ENCODE assay signal across 9 cellular contexts in the genomic region with DNA sequence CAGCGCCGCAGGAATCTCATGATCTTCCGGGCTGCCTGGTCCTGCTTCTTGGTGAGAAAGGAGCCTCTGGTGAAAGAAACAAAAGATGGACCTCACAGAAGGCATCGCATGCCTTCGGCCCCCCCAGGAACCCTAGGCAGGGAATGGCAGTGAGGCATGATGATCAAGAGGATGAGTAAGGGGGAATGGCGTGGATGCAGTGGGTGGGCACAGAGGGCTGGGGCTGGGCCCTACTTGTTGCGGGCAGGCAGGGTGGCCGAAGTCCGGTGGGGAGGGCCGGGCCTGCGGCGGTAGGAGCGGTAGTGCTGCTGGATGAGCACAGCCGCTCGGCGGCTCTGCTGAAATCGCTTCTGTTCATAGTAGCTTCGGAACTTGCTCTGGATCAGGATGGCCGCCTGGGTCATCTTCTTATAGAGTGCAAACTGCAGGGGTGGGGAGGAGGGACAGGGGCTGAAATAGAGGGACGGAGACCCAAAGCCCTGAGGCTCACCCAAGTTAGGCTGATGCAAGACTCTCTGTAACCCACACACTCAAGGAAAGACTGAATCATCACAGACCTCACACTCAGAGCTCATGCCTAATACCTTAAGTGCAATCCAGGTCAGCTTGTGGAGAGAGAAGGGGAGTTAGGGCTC. TPM values are rescaled to one million over a fixed set of nuclear protein-coding genes. Genes with fewer than 3 reads are reported as not detected.
DNase-seq lines count a peak whose midpoint lies in the region; ATAC-seq and TF ChIP-seq lines count a peak whose summit lies in the region.
"Had no signal": no experiment of that assay in that cellular context is flagged by ENCODE, and none has a peak within 500 bp of the region (broad histone marks: within the 10 kb centered on the region; RNA-seq: fewer than 3 reads in every experiment).

No MANE protein-coding gene starts in this region.

- H3K4me1 ChIP-seq in ACC112 (ENCODE audit: control insufficient read depth, insufficient read depth, low read length, unreplicated experiment) (peaks cover 22% of the 10 kb centered on the region), H9 (ENCODE audit: insufficient read depth, low read length) (peaks cover 10% of the 10 kb centered on the region; the same call in 1 of the 2 replicates)

- H3K27me3 Mint-ChIP-seq in H9 (ENCODE audit: low read depth) = peaks cover 13% of the 10 kb centered on the region
- H3K27me3 Mint-ChIP-seq in activated CD8-positive, alpha-beta T cell treated with anti-CD3 and anti-CD28 coated beads, Interleukin-2, amount 10 ng/mL, durations not matched to agents 7 days and 5 days (ENCODE audit: low read depth) = no peaks in the 10 kb centered on the region

- H2BK120ac ChIP-seq in H9 (ENCODE audit: low read depth, low read length, poor library complexity, severe bottlenecking) = no peak overlapping the region

- H4K5ac ChIP-seq in H9 (ENCODE audit: insufficient read length, low read depth, low read length) = no peak overlapping the region

- no peak overlapping the region for H3K4ac ChIP-seq in H9 (ENCODE audit: low read depth, low read length)

- H3K79me2 ChIP-seq in ACC112 (ENCODE audit: control insufficient read depth, insufficient read depth, low read length, unreplicated experiment) (peaks cover 31% of the 10 kb centered on the region), H9 (ENCODE audit: insufficient read depth, low read length) (peaks cover 2% of the 10 kb centered on the region; the same call in 1 of the 2 replicates)

- H2AK5ac ChIP-seq in H9 (ENCODE audit: insufficient read length, low read length) = no peak overlapping the region

- DNase-seq in H9 (no peak), left ventricle myocardium superior (peak; percentile 60), SHP77 treated with DMSO at 0.1 percent for 48 hours (lab: John Stamatoyannopoulos, UW) (no peak)
- DNase-seq in activated CD8-positive, alpha-beta T cell treated with anti-CD3 and anti-CD28 coated beads, Interleukin-2, amount 10 ng/mL, durations not matched to agents 7 days and 5 days = peak; percentile 55
- peak; percentile 69 for DNase-seq in stimulated activated CD4-positive, alpha-beta T cell treated with anti-CD3 and anti-CD28 coated beads, Interleukin-1b, Interleukin-23, amount 100 ng/mL, for 48 hours

- H3K4me2 ChIP-seq in H9 (ENCODE audit: insufficient read depth, insufficient read length, low read length) = peak overlapping the region; percentile 77

- peaks cover 17% of the 10 kb centered on the region for H3K36me3 ChIP-seq in ACC112 (ENCODE audit: insufficient read depth, low read length)

- H4K20me1 ChIP-seq in H9 (ENCODE audit: control insufficient read depth, insufficient read depth, insufficient read length) = no peaks in the 10 kb centered on the region

- H2AFZ ChIP-seq in ACC112 (ENCODE audit: low read length, unreplicated experiment) (no peak overlapping the region), H9 (ENCODE audit: low read length) (no peak overlapping the region)

- peak overlapping the region; percentile 89 for H3K4me3 ChIP-seq in ACC112 (ENCODE audit: low read depth, low read length)

- ATAC-seq in activated CD8-positive, alpha-beta T cell treated with anti-CD3 and anti-CD28 coated beads, Interleukin-2, amount 10 ng/mL, durations not matched to agents 7 days and 5 days = no peak
- no peak for ATAC-seq in left ventricle myocardium superior
- no peak for ATAC-seq in HG03196 (IDR thresholded peaks at IDR 0.05; ENCODE audit: unreplicated experiment)
- ATAC-seq in HG02610 (IDR thresholded peaks at IDR 0.05; ENCODE audit: unreplicated experiment) = no peak

- H3K9me3 Mint-ChIP-seq in H9 = peaks cover 5 to 21% of the 10 kb centered on the region in 2 experiments; a peak in 4 of 5 replicates
- no peaks in the 10 kb centered on the region for H3K9me3 Mint-ChIP-seq in activated CD8-positive, alpha-beta T cell treated with anti-CD3 and anti-CD28 coated beads, Interleukin-2, amount 10 ng/mL, durations not matched to agents 7 days and 5 days (ENCODE audit: insufficient read depth)
- H3K9me3 Mint-ChIP-seq: nephron had no signal

- no peak for TF ChIP-seq CTCF in H9 (conservative IDR thresholded peaks at IDR 0.05)

- H3K36me3 Mint-ChIP-seq in H9 (ENCODE audit: insufficient read depth in 1 of 3, low read depth in 3 of 3) = peaks cover 33 to 48% (median 47%) of the 10 kb centered on the region in 3 experiments
- peaks cover 44% of the 10 kb centered on the region for H3K36me3 Mint-ChIP-seq in activated CD8-positive, alpha-beta T cell treated with anti-CD3 and anti-CD28 coated beads, Interleukin-2, amount 10 ng/mL, durations not matched to agents 7 days and 5 days (ENCODE audit: low read depth)

- H3K14ac ChIP-seq in H9 (ENCODE audit: insufficient read depth, low read length) = peak overlapping the region; percentile 94; the same call in 1 of the 2 replicates

- WGBS in H9 (ENCODE audit: extremely low coverage, insufficient read length, low lambda C conversion rate) = no CpG with 5 or more reads among the region's 20 CpGs

- H3K18ac ChIP-seq in H9 (ENCODE audit: insufficient read length, low read depth, low read length) = peak overlapping the region; percentile 46

- no peak overlapping the region for H3K4me3 Mint-ChIP-seq in H9
- no peak overlapping the region for H3K4me3 Mint-ChIP-seq in activated CD8-positive, alpha-beta T cell treated with anti-CD3 and anti-CD28 coated beads, Interleukin-2, amount 10 ng/mL, durations not matched to agents 7 days and 5 days
- H3K4me3 Mint-ChIP-seq: nephron had no signal

- H3K4me1 Mint-ChIP-seq in H9 = peaks cover 36 to 38% of the 10 kb centered on the region in 2 experiments
- peaks cover 30% of the 10 kb centered on the region for H3K4me1 Mint-ChIP-seq in activated CD8-positive, alpha-beta T cell treated with anti-CD3 and anti-CD28 coated beads, Interleukin-2, amount 10 ng/mL, durations not matched to agents 7 days and 5 days (ENCODE audit: low read depth)

- POLR2A ChIA-PET in activated CD8-positive, alpha-beta T cell treated with anti-CD3 and anti-CD28 coated beads, Interleukin-2, amount 10 ng/mL, durations not matched to agents 7 days and 5 days (lab: Charles Lee) = interaction anchor here (0.7 to 8.2 kb wide), 7 partner anchors 10 to 60 kb away, joined by 3 to 239 read pairs (median 5); a partner anchor contains a TSS

- intact Hi-C loops in left ventricle myocardium superior (cut with micrococcal nuclease) = no loop called here

- H4K91ac ChIP-seq in H9 (ENCODE audit: insufficient read length, low read depth, low read length) = no peak overlapping the region

- no peak overlapping the region for H4K8ac ChIP-seq in H9 (replicated peaks; ENCODE audit: insufficient read length, low read depth, low read length)

- H2BK15ac ChIP-seq in H9 (ENCODE audit: low read depth, low read length) = no peak overlapping the region

- no peak overlapping the region for H2BK20ac ChIP-seq in H9 (ENCODE audit: low read depth, low read length, poor library complexity, severe bottlenecking)

- peak overlapping the region in 1 of 3 experiments; percentile 56; a peak in 5 of 7 replicates for H3K27ac Mint-ChIP-seq in H9
- no peak overlapping the region for H3K27ac Mint-ChIP-seq in activated CD8-positive, alpha-beta T cell treated with anti-CD3 and anti-CD28 coated beads, Interleukin-2, amount 10 ng/mL, durations not matched to agents 7 days and 5 days
- H3K27ac Mint-ChIP-seq: nephron had no signal

- peak overlapping the region; percentile 69 for H3K9ac ChIP-seq in H9 (ENCODE audit: extremely low read depth, insufficient read length, low read length)

- H2BK12ac ChIP-seq in H9 (ENCODE audit: insufficient read length, low read depth, low read length) = no peak overlapping the region

- H3K23me2 ChIP-seq in H9 (ENCODE audit: insufficient read length, low read depth, low read length, poor library complexity, severe bottlenecking) = peaks cover 23% of the 10 kb centered on the region

- peaks cover 2% of the 10 kb centered on the region for H3K79me1 ChIP-seq in H9 (ENCODE audit: insufficient read depth, low read depth, low read length, poor library complexity, severe bottlenecking)

- H3K56ac ChIP-seq in H9 (ENCODE audit: insufficient read length, low read depth, low read length) = no peak overlapping the region

- H2BK5ac ChIP-seq in H9 (ENCODE audit: insufficient read length, low read length) = no peak overlapping the region

- H3K9me3 ChIP-seq in H9 (ENCODE audit: control insufficient read depth, low read depth, low read length) = no peaks in the 10 kb centered on the region

- CTCF ChIA-PET in activated CD8-positive, alpha-beta T cell treated with anti-CD3 and anti-CD28 coated beads, Interleukin-2, amount 10 ng/mL, durations not matched to agents 7 days and 5 days (lab: Charles Lee) = interaction anchor here (0.8 to 3.4 kb wide), 6 partner anchors 11 to 60 kb away, joined by 3 to 30 read pairs (median 8); a partner anchor contains a TSS

- H3K27ac ChIP-seq in ACC112 (ENCODE audit: low read depth, low read length) (peak overlapping the region; percentile 97), H9 (ENCODE audit: insufficient read length, low read depth, low read length) (no peak overlapping the region)

- H3K27me3 ChIP-seq in ACC112 (ENCODE audit: insufficient read depth, low read length) = no peaks in the 10 kb centered on the region
- no peaks in the 10 kb centered on the region; the same call in 1 of the 2 replicates for H3K27me3 ChIP-seq in H9 (ENCODE audit: insufficient read depth, low read length)

- no peak overlapping the region for H3K23ac ChIP-seq in H9 (ENCODE audit: insufficient read length, low read depth, low read length)

- no peak overlapping the region for H3T11ph ChIP-seq in H9 (ENCODE audit: low read length)

RNA-seq across cellular contexts. Expression of a gene that starts 1.4 kb away (rescaled TPM):
- total RNA-seq in H9 (2021) = 102 and 105 TPM in 2 replicates
- total RNA-seq in activated CD8-positive, alpha-beta T cell treated with anti-CD3 and anti-CD28 coated beads, Interleukin-2, amount 10 ng/mL, durations not matched to agents 7 days and 5 days = 10 to 100 TPM; 52.3 to 53.6 TPM
- 151 TPM for total RNA-seq in left ventricle myocardium superior

RNA-seq across cellular contexts. Expression of a gene that starts 18.1 kb away (rescaled TPM):
- total RNA-seq in H9 (2021) (20.7 and 25.4 TPM in 2 replicates), left ventricle myocardium superior (670 TPM)
- 10 to 100 TPM; 26.6 to 34.3 TPM for total RNA-seq in activated CD8-positive, alpha-beta T cell treated with anti-CD3 and anti-CD28 coated beads, Interleukin-2, amount 10 ng/mL, durations not matched to agents 7 days and 5 days

RNA-seq across cellular contexts. Expression of a gene that starts 18.4 kb away (rescaled TPM):
- total RNA-seq in H9 (2021) = 13.7 and 15.6 TPM in 2 replicates
- total RNA-seq in activated CD8-positive, alpha-beta T cell treated with anti-CD3 and anti-CD28 coated beads, Interleukin-2, amount 10 ng/mL, durations not matched to agents 7 days and 5 days = 10 to 100 TPM; 51.3 to 55.5 TPM
- total RNA-seq in left ventricle myocardium superior = 35.9 TPM

RNA-seq across cellular contexts. Expression of a gene that starts 20.7 kb away (rescaled TPM):
- total RNA-seq in H9 (2021) (1,149 and 1,217 TPM in 2 replicates), left ventricle myocardium superior (193 TPM)
- 1,000 to 10,000 TPM; 2,493 to 2,581 TPM for total RNA-seq in activated CD8-positive, alpha-beta T cell treated with anti-CD3 and anti-CD28 coated beads, Interleukin-2, amount 10 ng/mL, durations not matched to agents 7 days and 5 days

RNA-seq across cellular contexts. Expression of a gene that starts 28.3 kb away (rescaled TPM):
- total RNA-seq in H9 (2021) (1.3 and 1.5 TPM in 2 replicates), left ventricle myocardium superior (3.2 TPM)
- total RNA-seq in activated CD8-positive, alpha-beta T cell treated with anti-CD3 and anti-CD28 coated beads, Interleukin-2, amount 10 ng/mL, durations not matched to agents 7 days and 5 days = under 1 TPM; 0.26 to 0.29 TPM

Comparison
In these comparisons a context has a peak if more than half of its experiments do, and no peak if none do; other contexts are left out.
1. DNase-seq: peak in activated CD8-positive, alpha-beta T cell treated with anti-CD3 and anti-CD28 coated beads, Interleukin-2, amount 10 ng/mL, durations not matched to agents 7 days and 5 days (single experiment), left ventricle myocardium superior (single experiment) and stimulated activated CD4-positive, alpha-beta T cell treated with anti-CD3 and anti-CD28 coated beads, Interleukin-1b, Interleukin-23, amount 100 ng/mL, for 48 hours (single experiment); none in H9 (single experiment) and SHP77 treated with DMSO at 0.1 percent for 48 hours (single experiment).
2. RNA of a gene that starts 18.1 kb away (total RNA-seq): 670 TPM in left ventricle myocardium superior (single experiment); 26.6 to 34.3 TPM in activated CD8-positive, alpha-beta T cell treated with anti-CD3 and anti-CD28 coated beads, Interleukin-2, amount 10 ng/mL, durations not matched to agents 7 days and 5 days and 20.7 to 25.4 TPM in H9; every median in the first group is over 10 times any median in the second.